1 cellular context compared by ENCODE assay signal in genomic region chr3:187748050-187748481, GRCh38.
TF ChIP-seq lines count a peak whose summit lies in the region.

No MANE protein-coding gene starts in this region.

TF ChIP-seq in HepG2, 621 proteins besides CTCF, POLR2A, EP300 and RAD21 (continued from another document and continues in another):
- no peak for TF ChIP-seq ZNF142 (CRISPR knock-in tag; IDR thresholded peaks at IDR 0.05)
- no peak for TF ChIP-seq NR2F1 (CRISPR knock-in tag; IDR thresholded peaks at IDR 0.05)
- no peak for TF ChIP-seq NBN (conservative IDR thresholded peaks at IDR 0.05)
- no peak for TF ChIP-seq ZNF275 (CRISPR knock-in tag; IDR thresholded peaks at IDR 0.05; ENCODE audit: borderline replicate concordance)
- no peak for TF ChIP-seq IKZF1 (IDR thresholded peaks at IDR 0.05)
- peak; percentile 59; the same call in 1 of the 2 replicates for TF ChIP-seq IKZF5 (CRISPR knock-in tag; IDR thresholded peaks at IDR 0.05)
- no peak for TF ChIP-seq ZNF253 (CRISPR knock-in tag; IDR thresholded peaks at IDR 0.05; ENCODE audit: borderline replicate concordance)
- TF ChIP-seq ZNF263 (CRISPR knock-in tag; IDR thresholded peaks at IDR 0.05), result no peak
- TF ChIP-seq RFXAP (CRISPR knock-in tag; IDR thresholded peaks at IDR 0.05; ENCODE audit: borderline replicate concordance), result no peak
- TF ChIP-seq HOXA3 (CRISPR knock-in tag; IDR thresholded peaks at IDR 0.05), result no peak
- TF ChIP-seq ZNF318 (CRISPR knock-in tag; IDR thresholded peaks at IDR 0.05), result no peak
- no peak for TF ChIP-seq GPBP1L1 (CRISPR knock-in tag; IDR thresholded peaks at IDR 0.05)
- no peak; the same call in 1 of the 2 replicates for TF ChIP-seq ZNF292 (CRISPR knock-in tag; IDR thresholded peaks at IDR 0.05; ENCODE audit: borderline replicate concordance, low read depth)
- no peak for TF ChIP-seq ZNF770 (CRISPR knock-in tag; IDR thresholded peaks at IDR 0.05)
- no peak for TF ChIP-seq ZNF672 (CRISPR knock-in tag; IDR thresholded peaks at IDR 0.05)
- TF ChIP-seq PLRG1 (conservative IDR thresholded peaks at IDR 0.05), result no peak
- no peak for TF ChIP-seq MZF1 (CRISPR knock-in tag; IDR thresholded peaks at IDR 0.05; ENCODE audit: borderline replicate concordance)
- TF ChIP-seq ZNF547 (CRISPR knock-in tag; IDR thresholded peaks at IDR 0.05), result no peak
- TF ChIP-seq FOXA1 (IDR thresholded peaks at IDR 0.05), result no peak
- TF ChIP-seq FOXA1 (CRISPR knock-in tag; IDR thresholded peaks at IDR 0.05), result 0 out of 2 replicates have a peak, but pooled peaks have one; percentile 19
- TF ChIP-seq ZNF670 (CRISPR knock-in tag; IDR thresholded peaks at IDR 0.05; ENCODE audit: borderline replicate concordance), result no peak
- no peak for TF ChIP-seq KLF6 (CRISPR knock-in tag; IDR thresholded peaks at IDR 0.05)
- peak; percentile 47; the same call in 1 of the 2 replicates for TF ChIP-seq FOXK1 (CRISPR knock-in tag; IDR thresholded peaks at IDR 0.05; ENCODE audit: borderline replicate concordance, low read depth)
- no peak for TF ChIP-seq TAF1 (CRISPR knock-in tag; IDR thresholded peaks at IDR 0.05)
- no peak for TF ChIP-seq ZFP36 (IDR thresholded peaks at IDR 0.05; ENCODE audit: borderline replicate concordance, low read depth, low read length, partially characterized antibody)
- no peak for TF ChIP-seq NONO (IDR thresholded peaks at IDR 0.05)
- TF ChIP-seq NONO (CRISPR knock-in tag; conservative IDR thresholded peaks at IDR 0.05), result no peak
- no peak for TF ChIP-seq ZNF451 (CRISPR knock-in tag; IDR thresholded peaks at IDR 0.05)
- no peak for TF ChIP-seq ZFX (CRISPR knock-in tag; IDR thresholded peaks at IDR 0.05; ENCODE audit: low read depth)
- TF ChIP-seq GTF2F1 (IDR thresholded peaks at IDR 0.05; ENCODE audit: low read length), result no peak
- TF ChIP-seq MAX (IDR thresholded peaks at IDR 0.05), result no peak
- no peak for TF ChIP-seq ZBTB44 (CRISPR knock-in tag; IDR thresholded peaks at IDR 0.05)
- no peak for TF ChIP-seq ZNF570 (CRISPR knock-in tag; IDR thresholded peaks at IDR 0.05; ENCODE audit: borderline replicate concordance)
- TF ChIP-seq RFXANK (CRISPR knock-in tag; IDR thresholded peaks at IDR 0.05), result no peak
- no peak for TF ChIP-seq HOXA9 (CRISPR knock-in tag; IDR thresholded peaks at IDR 0.05; ENCODE audit: borderline replicate concordance)
- TF ChIP-seq ZNF430 (CRISPR knock-in tag; IDR thresholded peaks at IDR 0.05), result peak; percentile 69
- no peak for TF ChIP-seq MED8 (CRISPR knock-in tag; IDR thresholded peaks at IDR 0.05; ENCODE audit: insufficient replicate concordance)
- no peak for TF ChIP-seq ZSCAN5A (CRISPR knock-in tag; IDR thresholded peaks at IDR 0.05; ENCODE audit: borderline replicate concordance)
